Comparison of ENCODE assay signal across 22 cellular contexts in genomic region chr15:36931434-36931833, GRCh38.
DNase-seq lines count a peak whose midpoint lies in the region; ATAC-seq, FAIRE-seq and TF ChIP-seq lines count a peak whose summit lies in the region.
"Had no signal": no experiment of that assay in that cellular context is flagged by ENCODE, and none has a peak within 500 bp of the region (broad histone marks: within the 10 kb centered on the region; RNA-seq: fewer than 3 reads in every experiment).

No MANE protein-coding gene starts in this region.

- no peak for FAIRE-seq in GM12891 (lab: Jason Lieb, UNC)
- FAIRE-seq: A549, D721Med, GM19239 had no signal

- H3K36me3 Mint-ChIP-seq in brain, result peaks cover 47% of the 10 kb centered on the region
- no peaks in the 10 kb centered on the region for H3K36me3 Mint-ChIP-seq in activated naive CD8-positive, alpha-beta T cell treated with anti-CD3 and anti-CD28 coated beads, Interleukin-2, amount 50 U/mL, for 24 hours (ENCODE audit: low read depth)
- H3K36me3 Mint-ChIP-seq: CD14-positive monocyte; CD8-positive, alpha-beta memory T cell had no signal

- no peak overlapping the region for H3K4me3 Mint-ChIP-seq in brain
- no peak overlapping the region for H3K4me3 Mint-ChIP-seq in activated naive CD8-positive, alpha-beta T cell treated with anti-CD3 and anti-CD28 coated beads, Interleukin-2, amount 50 U/mL, for 24 hours
- H3K4me3 Mint-ChIP-seq: CD14-positive monocyte; CD4-positive, alpha-beta T cell; CD8-positive, alpha-beta memory T cell; GM23338; HFFc6 had no signal

- H3K27me3 Mint-ChIP-seq in brain, result no peaks in the 10 kb centered on the region
- H3K27me3 Mint-ChIP-seq in activated naive CD8-positive, alpha-beta T cell treated with anti-CD3 and anti-CD28 coated beads, Interleukin-2, amount 50 U/mL, for 24 hours, result peaks cover 4% of the 10 kb centered on the region
- H3K27me3 Mint-ChIP-seq: CD4-positive, alpha-beta T cell had no signal

- peaks cover 66% of the 10 kb centered on the region for H3K4me1 Mint-ChIP-seq in brain
- H3K4me1 Mint-ChIP-seq in activated naive CD8-positive, alpha-beta T cell treated with anti-CD3 and anti-CD28 coated beads, Interleukin-2, amount 50 U/mL, for 24 hours, result no peaks in the 10 kb centered on the region
- H3K4me1 Mint-ChIP-seq: CD14-positive monocyte; CD8-positive, alpha-beta memory T cell; GM23338 had no signal

- ATAC-seq in GM21825 (IDR thresholded peaks at IDR 0.05; ENCODE audit: unreplicated experiment), result no peak
- ATAC-seq in activated naive CD8-positive, alpha-beta T cell treated with anti-CD3 and anti-CD28 coated beads, Interleukin-2, amount 50 U/mL, for 24 hours, result no peak
- ATAC-seq: A549, GM23338 had no signal

- no peak for DNase-seq in GM12891 (ENCODE audit: insufficient read length, low spot score)
- DNase-seq in MV-4-11 (lab: John Stamatoyannopoulos, UW), result peak; percentile 11
- no peak for DNase-seq in activated naive CD8-positive, alpha-beta T cell treated with anti-CD3 and anti-CD28 coated beads, Interleukin-2, amount 50 U/mL, for 24 hours
- no peak for DNase-seq in G401 (ENCODE audit: low spot score)
- DNase-seq: 8988T; ACHN; AML-193; BE2C; CD4-positive, alpha-beta T cell; CD8-positive, alpha-beta memory T cell; DMS 273 treated with DMSO at 0.1 percent for 48 hours; DMS79; EL; GF-D8; HFFc6 had no signal

- H3K27ac Mint-ChIP-seq in brain, result peak overlapping the region in 3 of 5 experiments; percentile 60 to 82 (median 81)
- no peak overlapping the region for H3K27ac Mint-ChIP-seq in activated naive CD8-positive, alpha-beta T cell treated with anti-CD3 and anti-CD28 coated beads, Interleukin-2, amount 50 U/mL, for 24 hours
- H3K27ac Mint-ChIP-seq: CD14-positive monocyte; CD4-positive, alpha-beta T cell; CD8-positive, alpha-beta memory T cell; GM23338; HFFc6 had no signal

- no peak for TF ChIP-seq CTCF in brain (conservative IDR thresholded peaks at IDR 0.05)

- in situ Hi-C loops in G401 (cut with HindIII; ENCODE audit: low sequenced_read_pairs), result no loop called here

- TF ChIP-seq POLR2A in GM12891 (IDR thresholded peaks at IDR 0.05; ENCODE audit: low read depth, low read length), result no peak

- H3K9me3 Mint-ChIP-seq in brain, result peaks cover 0 to 10% (median 7%) of the 10 kb centered on the region in 5 experiments
- peaks cover 10% of the 10 kb centered on the region for H3K9me3 Mint-ChIP-seq in activated naive CD8-positive, alpha-beta T cell treated with anti-CD3 and anti-CD28 coated beads, Interleukin-2, amount 50 U/mL, for 24 hours
- H3K9me3 Mint-ChIP-seq: GM23338, HFFc6 had no signal

TF ChIP-seq in GM12891, 5 proteins besides CTCF, POLR2A, EP300 and RAD21:
- TF ChIP-seq POU2F2 (IDR thresholded peaks at IDR 0.05; ENCODE audit: low read depth, low read length) (no peak), SPI1 (IDR thresholded peaks at IDR 0.05; ENCODE audit: low read depth, low read length) (0 out of 2 replicates have a peak, but pooled peaks have one; percentile 10)
